ENCODE assay signal across 8 cellular contexts in genomic region chr5:72268753-72269410, GRCh38. TPM values are rescaled to one million over a fixed set of nuclear protein-coding genes. Genes with fewer than 3 reads are reported as not detected.
DNase-seq lines count a peak whose midpoint lies in the region; ATAC-seq, FAIRE-seq and TF ChIP-seq lines count a peak whose summit lies in the region.

No MANE protein-coding gene starts in this region.

- H2AFZ ChIP-seq in SU-DHL-6 (ENCODE audit: low read depth, low read length, severe bottlenecking) (no peak overlapping the region), K562 (ENCODE audit: low read depth, low read length) (no peak overlapping the region)

- H3K79me2 ChIP-seq in SU-DHL-6 (ENCODE audit: insufficient read depth, low read length) (peaks cover 80% of the 10 kb centered on the region), K562 (ENCODE audit: control insufficient read depth, insufficient read depth, low read length) (peaks cover 77% of the 10 kb centered on the region)

- no peaks in the 10 kb centered on the region for H3K27me3 ChIP-seq in SU-DHL-6 (ENCODE audit: low read length)
- no peaks in the 10 kb centered on the region for H3K27me3 ChIP-seq in K562 (ENCODE audit: control insufficient read depth in 2 of 2, insufficient read depth in 2 of 2, low read length in 2 of 2)
- H3K27me3 ChIP-seq in left lung, result no peaks in the 10 kb centered on the region

- BruUV-seq in K562 (replicated peaks; lab: Mats Ljungman, UMichigan), result no TSS peak

- FAIRE-seq in K562 (lab: Jason Lieb, UNC), result peak; percentile 78

- TF ChIP-seq EP300 in K562 (IDR thresholded peaks at IDR 0.05; ENCODE audit: low read length), result no peak

- peak; percentile 64 for DNase-seq in Daoy (ENCODE audit: low read depth)
- DNase-seq in K562 (ENCODE audit: extremely low read depth in 1 of 4, low spot score in 3 of 4), result peak; percentile 30 to 71 (median 44)
- peak in 1 of 2 donors; percentile 40 for DNase-seq in left lung
- DNase-seq in stimulated activated CD8-positive, alpha-beta memory T cell treated with anti-CD3 and anti-CD28 coated beads, Interleukin-7, amount 100 ng/mL, for 4 hours (ENCODE audit: low read depth in 2 of 2), result peak; percentile 16 to 24
- no peak for DNase-seq in putamen (ENCODE audit: low spot score)

- TF ChIP-seq RAD21 in K562 (CRISPR knock-in tag; conservative IDR thresholded peaks at IDR 0.05 in 1 of 2, IDR thresholded peaks at IDR 0.05 in 1 of 2), result peak; percentile 53 to 55

- peaks cover 0 to 2% of the 10 kb centered on the region in 2 experiments; a peak in 2 of 5 replicates for H3K4me1 ChIP-seq in K562 (replicated peaks in 1 of 2; ENCODE audit: control insufficient read depth in 2 of 2, insufficient read depth in 2 of 2, low read length in 2 of 2)
- no peaks in the 10 kb centered on the region for H3K4me1 ChIP-seq in left lung

- no peaks in the 10 kb centered on the region for H3K9me1 ChIP-seq in K562 (ENCODE audit: control insufficient read depth, insufficient read depth, low read length)

- no peak overlapping the region for H3K27ac ChIP-seq in SU-DHL-6 (ENCODE audit: low read depth, low read length)
- H3K27ac ChIP-seq in K562 (ENCODE audit: extremely low read depth, low read depth, low read length), result no peak overlapping the region
- H3K27ac ChIP-seq in left lung, result no peak overlapping the region

- POLR2A ChIA-PET in K562 (lab: Yijun Ruan, JAX), result interaction anchor here (0.6 to 1.6 kb wide), 2 partner anchors 13 to 20 kb away, joined by 3 to 4 read pairs; no protein-coding TSS in a partner anchor

- CTCF ChIA-PET in K562 (lab: Yijun Ruan, JAX; ENCODE audit: low intra/inter-chr PET ratio), result interaction anchor here (0.6 to 1.7 kb wide), 3 partner anchors 119 to 486 kb away, joined by 3 to 9 read pairs (median 3); no protein-coding TSS in a partner anchor

- no peak for TF ChIP-seq POLR2A in K562 (conservative IDR thresholded peaks at IDR 0.05)

- H3K9me3 ChIP-seq in SU-DHL-6 (ENCODE audit: insufficient read depth, low read length) (no peaks in the 10 kb centered on the region), K562 (replicated peaks; ENCODE audit: control insufficient read depth, insufficient read depth, low read depth, low read length) (no peaks in the 10 kb centered on the region), left lung (no peaks in the 10 kb centered on the region)

- no peaks in the 10 kb centered on the region for H3K9me2 ChIP-seq in SU-DHL-6 (replicated peaks; ENCODE audit: insufficient read depth, low read length)

- ATAC-seq in HG02642 (IDR thresholded peaks at IDR 0.05; ENCODE audit: poor library complexity, unreplicated experiment) (peak; percentile 53), K562 (peak; percentile 79), left lung (peak; percentile 75), GM19328 (IDR thresholded peaks at IDR 0.05; ENCODE audit: unreplicated experiment) (no peak)

- H3F3A ChIP-seq in SU-DHL-6 (ENCODE audit: insufficient read depth), result 0 out of 2 replicates have a peak, but pooled peaks cover 4% of the 10 kb centered on the region

- H3K36me3 ChIP-seq in SU-DHL-6 (ENCODE audit: low read length) (peaks cover 19% of the 10 kb centered on the region; the same call in 1 of the 2 replicates), K562 (ENCODE audit: control insufficient read depth, insufficient read depth, low read length) (peaks cover 26% of the 10 kb centered on the region), left lung (no peaks in the 10 kb centered on the region)

- 8% methylated on average over 2 of the region's 2 CpGs for WGBS in K562 (ENCODE audit: insufficient coverage, low coverage, missing lambda C conversion rate)

- H3K4me2 ChIP-seq in SU-DHL-6 (ENCODE audit: low read depth, low read length, poor library complexity, severe bottlenecking), result no peak overlapping the region
- no peak overlapping the region for H3K4me2 ChIP-seq in K562 (ENCODE audit: insufficient read depth, low read length)

- peak; percentile 81 for TF ChIP-seq CTCF in SU-DHL-6 (IDR thresholded peaks at IDR 0.05; ENCODE audit: insufficient read depth, low read length, poor library complexity, severe bottlenecking)
- peak; percentile 60 to 78 (median 67) for TF ChIP-seq CTCF in K562 (IDR thresholded peaks at IDR 0.05 in 2 of 3, conservative IDR thresholded peaks at IDR 0.05 in 1 of 3; ENCODE audit: insufficient read depth in 2 of 3, low read depth in 1 of 3, low read length in 3 of 3)
- peak; percentile 36 to 62 for TF ChIP-seq CTCF in left lung (IDR thresholded peaks at IDR 0.05)

- H3K4me3 ChIP-seq in SU-DHL-6 (ENCODE audit: insufficient read depth, low read length, poor library complexity, severe bottlenecking), result no peak overlapping the region
- H3K4me3 ChIP-seq in K562, result no peak overlapping the region
- H3K4me3 ChIP-seq in left lung, result no peak overlapping the region

- 0 out of 2 replicates have a peak, but pooled peaks cover 4% of the 10 kb centered on the region for H4K20me1 ChIP-seq in SU-DHL-6 (ENCODE audit: low read depth, low read length)
- H4K20me1 ChIP-seq in K562 (replicated peaks; ENCODE audit: control insufficient read depth, insufficient read depth, low read length), result no peaks in the 10 kb centered on the region

- in situ Hi-C loops in K562 (cut with MboI), result no loop called here

- H3K9ac ChIP-seq in SU-DHL-6 (ENCODE audit: low read length) (no peak overlapping the region), K562 (ENCODE audit: insufficient read depth in 1 of 2, low read depth in 2 of 2, low read length in 2 of 2) (no peak overlapping the region)

- intact Hi-C loops in K562 (cut with micrococcal nuclease), result loop anchor here (5.0 kb wide), 1 partner anchor 38 kb away; no protein-coding TSS in a partner anchor
- intact Hi-C loops in left lung (cut with DNase I), result no loop called here

TF ChIP-seq in K562, 482 proteins besides CTCF, POLR2A, EP300 and RAD21 (continues in another document):
- peak; percentile 26; the same call in 1 of the 2 replicates for TF ChIP-seq SMC3 (conservative IDR thresholded peaks at IDR 0.05; ENCODE audit: insufficient read depth, low read depth, low read length)
- no peak for TF ChIP-seq CBX1 (IDR thresholded peaks at IDR 0.05; ENCODE audit: low read depth)
- TF ChIP-seq DACH1 (IDR thresholded peaks at IDR 0.05; ENCODE audit: partially characterized antibody), result peak; percentile 12
- peak; percentile 48 for TF ChIP-seq CTCFL (IDR thresholded peaks at IDR 0.05; ENCODE audit: borderline replicate concordance, insufficient read depth, low read depth, low read length, poor library complexity, severe bottlenecking)

RNA-seq across cellular contexts. Expression of gene MRPS27, which starts 51.2 kb away (rescaled TPM):
- 91.3 and 117 TPM in 2 replicates for total RNA-seq in Daoy (2014; rRNA removed; shearing (Covaris generic))
- 113 and 199 TPM in 2 replicates for total RNA-seq in K562 (2011; cell fraction: chromatin; rRNA removed; ENCODE audit: low replicate concordance)
- 69.4 and 77.0 TPM in 2 replicates for total RNA-seq in K562 (2011; cell fraction: nucleolus; rRNA removed)
- 108 and 163 TPM in 2 replicates for total RNA-seq in K562 (2011; cell fraction: nucleoplasm; rRNA removed)
- total RNA-seq in K562 (2014; rRNA removed) (79.2 and 90.9 TPM in 2 replicates), K562 (2014; rRNA removed; fragmentation: Illumina TruSeq; extraction: Trizol) (127 and 130 TPM in 2 replicates), K562 (2015; rRNA removed; fragmentation: Illumina TruSeq; extraction: Trizol) (104 and 105 TPM in 2 replicates), K562 (2021) (96.7 and 97.6 TPM in 2 replicates), left lung (10 to 100 TPM; 44.1 to 46.2 TPM)
- polyA plus RNA-seq in K562 (2011; rRNA removed) (118 and 144 TPM in 2 replicates), K562 (2014; fragmentation: Illumina TruSeq; extraction: Trizol) (111 and 125 TPM in 2 replicates), K562 (2014; fragmentation: Nextera tagmentation; extraction: Ambion mirVana) (100 to 1,000 TPM; 106 to 122 TPM), K562 (2014; rRNA removed) (73.6 and 79.9 TPM in 2 replicates)
- 103 and 114 TPM in 2 replicates for polyA plus RNA-seq in K562 (2011; cell fraction: cytosol; rRNA removed)
- 77.8 and 78.9 TPM in 2 replicates for polyA plus RNA-seq in K562 (2011; cell fraction: nucleus; rRNA removed)
- 64.0 and 66.5 TPM in 2 replicates for polyA plus RNA-seq in K562 (2012)
- 143 and 145 TPM in 2 replicates for polyA minus RNA-seq in K562 (2011; rRNA and poly(A)+ RNA removed)
- polyA minus RNA-seq in K562 (2011; cell fraction: cytosol; rRNA and poly(A)+ RNA removed), result 90.5 and 106 TPM in 2 replicates
- polyA minus RNA-seq in K562 (2011; cell fraction: nucleus; rRNA and poly(A)+ RNA removed), result 64.1 and 85.1 TPM in 2 replicates

RNA-seq across cellular contexts. Expression of gene PTCD2, which starts 51.3 kb away (rescaled TPM):
- total RNA-seq in Daoy (2014; rRNA removed; shearing (Covaris generic)), result 15.9 and 20.3 TPM in 2 replicates
- total RNA-seq in K562 (2011; cell fraction: chromatin; rRNA removed; ENCODE audit: low replicate concordance), result 14.6 and 25.8 TPM in 2 replicates
- 9.7 and 10.5 TPM in 2 replicates for total RNA-seq in K562 (2011; cell fraction: nucleolus; rRNA removed)
- 15.5 and 22.9 TPM in 2 replicates for total RNA-seq in K562 (2011; cell fraction: nucleoplasm; rRNA removed)
- total RNA-seq in K562 (2014; rRNA removed), result 12.5 and 14.6 TPM in 2 replicates
- total RNA-seq in K562 (2014; rRNA removed; fragmentation: Illumina TruSeq; extraction: Trizol), result 18.3 and 19.4 TPM in 2 replicates
- 11.9 and 12.6 TPM in 2 replicates for total RNA-seq in K562 (2015; rRNA removed; fragmentation: Illumina TruSeq; extraction: Trizol)
- 18.7 and 20.6 TPM in 2 replicates for total RNA-seq in K562 (2021)
- 24.7 and 28.5 TPM in 2 replicates for polyA plus RNA-seq in K562 (2011; rRNA removed)
- 10.2 and 14.1 TPM in 2 replicates for polyA plus RNA-seq in K562 (2011; cell fraction: cytosol; rRNA removed)
- polyA plus RNA-seq in K562 (2011; cell fraction: nucleus; rRNA removed), result 19.5 and 27.6 TPM in 2 replicates
- 11.1 and 11.4 TPM in 2 replicates for polyA plus RNA-seq in K562 (2012)
- polyA plus RNA-seq in K562 (2014; fragmentation: Illumina TruSeq; extraction: Trizol), result 13.6 and 14.6 TPM in 2 replicates
- 10 to 100 TPM; 18.6 to 19.6 TPM for polyA plus RNA-seq in K562 (2014; fragmentation: Nextera tagmentation; extraction: Ambion mirVana)
- polyA plus RNA-seq in K562 (2014; rRNA removed), result 14.1 and 18.8 TPM in 2 replicates
- polyA minus RNA-seq in K562 (2011; rRNA and poly(A)+ RNA removed), result 26.3 and 26.7 TPM in 2 replicates
- 8.0 and 8.8 TPM in 2 replicates for polyA minus RNA-seq in K562 (2011; cell fraction: cytosol; rRNA and poly(A)+ RNA removed)
- polyA minus RNA-seq in K562 (2011; cell fraction: nucleus; rRNA and poly(A)+ RNA removed), result 14.4 and 18.4 TPM in 2 replicates
- 1 to 10 TPM; 7.6 to 7.9 TPM for total RNA-seq in left lung
